ENCODE assay signal across 19 cellular contexts in genomic region chr17:11121680-11122079, GRCh38.
"Had no signal": no experiment of that assay in that cellular context is flagged by ENCODE, and none has a peak within 500 bp of the region (broad histone marks: within the 10 kb centered on the region; RNA-seq: fewer than 3 reads in every experiment).

No MANE protein-coding gene starts in this region.

- DNase-seq: naive B cell; naive thymus-derived CD8-positive, alpha-beta T cell; pancreas; retina; right lobe of liver; sigmoid colon; small intestine; stimulated activated CD4-positive, alpha-beta T cell treated with anti-CD3 and anti-CD28 coated beads, Interleukin-15, amount 100 ng/mL, for 24 hours; stimulated activated CD4-positive, alpha-beta T cell treated with anti-CD3 and anti-CD28 coated beads, Interleukin-2, amount 100 ng/mL, for 24 hours; stimulated activated CD4-positive, alpha-beta T cell treated with anti-CD3 and anti-CD28 coated beads, Interleukin-2, amount 100 ng/mL, for 48 hours; stimulated activated CD4-positive, alpha-beta T cell treated with anti-CD3 and anti-CD28 coated beads, Interleukin-4, amount 100 ng/mL, for 24 hours; stimulated activated naive B cell treated with anti-CD40 and anti-IgM and Interleukin-4, amounts not matched to agents 10 μg/mL and 1 μg/mL and 100 μg/mL, for 72 hours; stimulated activated naive CD4-positive, alpha-beta T cell treated with Interleukin-2 at 50 U/mL for 16 hours; stomach; thyroid gland; trophoblast cell; upper lobe of left lung had no signal

- ATAC-seq: naive thymus-derived CD8-positive, alpha-beta T cell; natural killer cell treated with Interleukin-12 subunit alpha and Interleukin-12 subunit beta and Interleukin-15 and Interleukin-18, amount 100 ng/mL, for 72 hours; pancreas; right lobe of liver; stimulated activated effector memory CD8-positive, alpha-beta T cell treated with anti-CD3 and anti-CD28 coated beads, Interleukin-12 subunit alpha, Interleukin-12 subunit beta, amount 100 ng/mL, for 72 hours; stimulated activated naive B cell treated with anti-CD40 and anti-IgM and Interleukin-4, amounts not matched to agents 10 μg/mL and 1 μg/mL and 100 μg/mL, for 72 hours had no signal
